Comparison of ENCODE assay signal across 1 cellular context in genomic region chr13:60094385-60095088, GRCh38.
TF ChIP-seq lines count a peak whose summit lies in the region.

No MANE protein-coding gene starts in this region.

TF ChIP-seq in WTC11, 78 proteins besides CTCF, POLR2A, EP300 and RAD21 (continued from another document):
- TF ChIP-seq AR (CRISPR knock-in tag; IDR thresholded peaks at IDR 0.05): no peak
